Comparison of ENCODE assay signal across 7 cellular contexts in the genomic region with DNA sequence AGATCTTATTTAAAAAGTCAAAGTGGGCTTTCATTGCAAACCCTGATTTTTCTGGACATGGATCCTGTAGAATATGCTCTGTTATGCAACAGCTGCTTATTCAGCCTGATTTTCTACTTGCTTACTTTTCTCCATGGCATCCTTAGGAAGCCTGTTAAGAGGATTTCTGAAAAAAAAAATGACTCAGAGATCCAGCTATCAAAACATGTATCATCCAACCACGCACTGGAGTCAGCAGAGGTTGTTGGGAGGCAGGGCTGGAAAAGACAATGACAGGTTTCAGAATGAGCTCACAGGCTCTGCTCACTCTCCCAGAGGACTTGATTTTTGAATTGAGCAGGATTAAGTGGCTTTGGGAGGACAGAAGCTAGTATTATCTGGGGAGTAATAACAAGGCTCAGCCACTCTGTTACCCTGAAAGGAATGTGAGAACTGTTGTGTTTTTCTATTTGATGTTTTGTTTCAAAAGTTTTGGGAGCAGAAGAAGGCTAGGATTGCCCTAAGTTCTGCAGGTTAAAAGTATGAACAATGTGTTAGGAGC.
DNase-seq lines count a peak whose midpoint lies in the region; ATAC-seq and TF ChIP-seq lines count a peak whose summit lies in the region.
"Not testable (repeated sequence)": the region's sequence is repeated elsewhere in the genome, so short reads cannot be mapped to it uniquely, and the experiment has no call there.

No MANE protein-coding gene starts in this region.

- not testable (repeated sequence) for H3K27ac ChIP-seq in adrenal gland; osteoblast (ENCODE audit: low read depth, low read length)

- WGBS in adrenal gland, 4 donors = 0 to 31% (median 24%) methylated on average over 1 of the region's 1 CpG

- not testable (repeated sequence) for TF ChIP-seq CTCF in adrenal gland (IDR thresholded peaks at IDR 0.05); osteoblast (IDR thresholded peaks at IDR 0.05; ENCODE audit: extremely low read depth, low read depth, low read length)

- DNase-seq in DMS53 (lab: John Stamatoyannopoulos, UW) = peak; percentile 42
- DNase-seq in HT1080 (ENCODE audit: low read depth) = peak; percentile 84
- peak; percentile 19 to 71 for DNase-seq in NCI-H524 (lab: John Stamatoyannopoulos, UW)
- DNase-seq in adrenal gland = peak in 5 of 7 donors; percentile 15 to 54 (median 33)
- peak; percentile 46 for DNase-seq in fibroblast of peridontal ligament (ENCODE audit: extremely low read depth)
- DNase-seq in left ventricle myocardium superior = not testable (repeated sequence)
- DNase-seq in osteoblast (ENCODE audit: insufficient read length, low spot score, missing footprints) = peak; percentile 57

- ATAC-seq in left ventricle myocardium superior = peak; percentile 73

- H3K27me3 ChIP-seq in adrenal gland; osteoblast (ENCODE audit: insufficient read depth, low read length): not testable (repeated sequence)

- intact Hi-C loops in adrenal gland (cut with DNase I); left ventricle myocardium superior (cut with micrococcal nuclease): not testable (repeated sequence)

- not testable (repeated sequence) for TF ChIP-seq POLR2A in adrenal gland (IDR thresholded peaks at IDR 0.05)

- H3K36me3 ChIP-seq in adrenal gland (replicated peaks in 1 of 2); osteoblast (ENCODE audit: insufficient read depth, low read length): not testable (repeated sequence)

- not testable (repeated sequence) for H2AFZ ChIP-seq in osteoblast (ENCODE audit: low read length)

- H3K4me2 ChIP-seq in osteoblast (ENCODE audit: insufficient read depth, low read length) = not testable (repeated sequence)

- H3K4me3 ChIP-seq in adrenal gland; osteoblast (ENCODE audit: insufficient read depth, low read length): not testable (repeated sequence)

- H4K20me1 ChIP-seq in osteoblast (ENCODE audit: insufficient read depth, low read length) = not testable (repeated sequence)

- H3K4me1 ChIP-seq in adrenal gland (replicated peaks in 1 of 2); osteoblast (ENCODE audit: insufficient read depth, low read length): not testable (repeated sequence)

- H3K79me2 ChIP-seq in osteoblast (ENCODE audit: insufficient read depth, low read length) = not testable (repeated sequence)

- not testable (repeated sequence) for H3K9me3 ChIP-seq in adrenal gland (replicated peaks in 1 of 3); osteoblast (ENCODE audit: low read depth, low read length)
